ENCODE assay signal across 32 cellular contexts in genomic region chrX:71085900-71086299, GRCh38. TPM values are rescaled to one million over a fixed set of nuclear protein-coding genes. Genes with fewer than 3 reads are reported as not detected.
"Had no signal": no experiment of that assay in that cellular context is flagged by ENCODE, and none has a peak within 500 bp of the region (broad histone marks: within the 10 kb centered on the region; RNA-seq: fewer than 3 reads in every experiment).

No MANE protein-coding gene starts in this region.

- H3K9me3 ChIP-seq: ovary, psoas muscle, suprapubic skin, testis, tibial artery, transverse colon, upper lobe of left lung, vagina had no signal

- H3K27ac Mint-ChIP-seq: naive thymus-derived CD4-positive, alpha-beta T cell; natural killer cell; nephron; neural progenitor cell; progenitor cell of endocrine pancreas; stimulated activated effector memory CD8-positive, alpha-beta T cell treated with anti-CD3 and anti-CD28 coated beads, Interleukin-12 subunit alpha, Interleukin-12 subunit beta, amount 100 ng/mL, for 72 hours; stimulated activated naive CD8-positive, alpha-beta T cell treated with anti-CD3 and anti-CD28 coated beads, Interleukin-15, amount 100 ng/mL, for 72 hours had no signal

- DNase-seq: naive thymus-derived CD4-positive, alpha-beta T cell; natural killer cell; occipital lobe; ovary; posterior cingulate gyrus; psoas muscle; right cardiac atrium; stimulated activated CD4-positive, alpha-beta T cell treated with anti-CD3 and anti-CD28 coated beads, Interleukin-15, amount 100 ng/mL, for 24 hours; stimulated activated CD4-positive, alpha-beta T cell treated with anti-CD3 and anti-CD28 coated beads, Interleukin-2, amount 100 ng/mL, for 24 hours; stimulated activated CD4-positive, alpha-beta T cell treated with anti-CD3 and anti-CD28 coated beads, Interleukin-2, amount 100 ng/mL, for 48 hours; stimulated activated CD4-positive, alpha-beta T cell treated with anti-CD3 and anti-CD28 coated beads, Interleukin-4, amount 100 ng/mL, for 24 hours; stimulated activated naive CD4-positive, alpha-beta T cell; stimulated activated naive CD8-positive, alpha-beta T cell treated with anti-CD3 and anti-CD28 coated beads, Interleukin-15, amount 100 ng/mL, for 72 hours; stimulated activated naive CD8-positive, alpha-beta T cell treated with anti-CD3 and anti-CD28 coated beads, Interleukin-15, Interleukin-2, amounts not matched to agents 100 U/mL and 50 U/mL, for 24 hours; substantia nigra; testis; tibial artery; transverse colon; upper lobe of left lung had no signal

- H3K4me1 ChIP-seq: neural progenitor cell, parathyroid adenoma, psoas muscle, suprapubic skin, testis, tibial artery, transverse colon, upper lobe of left lung, vagina had no signal

- H3K4me3 Mint-ChIP-seq: naive thymus-derived CD4-positive, alpha-beta T cell; natural killer cell; nephron; neural progenitor cell; stimulated activated effector memory CD8-positive, alpha-beta T cell treated with anti-CD3 and anti-CD28 coated beads, Interleukin-12 subunit alpha, Interleukin-12 subunit beta, amount 100 ng/mL, for 72 hours; stimulated activated naive CD8-positive, alpha-beta T cell treated with anti-CD3 and anti-CD28 coated beads, Interleukin-15, amount 100 ng/mL, for 72 hours had no signal

- H3K4me3 ChIP-seq: neural progenitor cell, ovary, psoas muscle, skin epidermis, smooth muscle cell, suprapubic skin, testis, tibial artery, transverse colon, upper lobe of left lung, vagina had no signal

- H3K4me1 Mint-ChIP-seq: natural killer cell; nephron; neural progenitor cell; stimulated activated effector memory CD8-positive, alpha-beta T cell treated with anti-CD3 and anti-CD28 coated beads, Interleukin-12 subunit alpha, Interleukin-12 subunit beta, amount 100 ng/mL, for 72 hours had no signal

- H3K36me3 ChIP-seq: neural progenitor cell, ovary, suprapubic skin, tibial artery, transverse colon, upper lobe of left lung, vagina had no signal

- H3K27me3 Mint-ChIP-seq: naive thymus-derived CD4-positive, alpha-beta T cell; progenitor cell of endocrine pancreas; stimulated activated naive CD8-positive, alpha-beta T cell treated with anti-CD3 and anti-CD28 coated beads, Interleukin-15, amount 100 ng/mL, for 72 hours had no signal

- H3K9me3 Mint-ChIP-seq: naive thymus-derived CD4-positive, alpha-beta T cell; natural killer cell; nephron; neural progenitor cell; stimulated activated effector memory CD8-positive, alpha-beta T cell treated with anti-CD3 and anti-CD28 coated beads, Interleukin-12 subunit alpha, Interleukin-12 subunit beta, amount 100 ng/mL, for 72 hours; stimulated activated naive CD8-positive, alpha-beta T cell treated with anti-CD3 and anti-CD28 coated beads, Interleukin-15, amount 100 ng/mL, for 72 hours had no signal

- H3K36me3 Mint-ChIP-seq: naive thymus-derived CD4-positive, alpha-beta T cell; natural killer cell; neural progenitor cell; stimulated activated effector memory CD8-positive, alpha-beta T cell treated with anti-CD3 and anti-CD28 coated beads, Interleukin-12 subunit alpha, Interleukin-12 subunit beta, amount 100 ng/mL, for 72 hours had no signal

- H3K27ac ChIP-seq: neural progenitor cell, ovary, parathyroid adenoma, psoas muscle, skin epidermis, suprapubic skin, testis, tibial artery, transverse colon, upper lobe of left lung, vagina had no signal

RNA-seq across cellular contexts. Expression of gene CXorf65, which starts 20.6 kb away (rescaled TPM):
- total RNA-seq: occipital lobe, osteoblast, ovary, progenitor cell of endocrine pancreas, psoas muscle, renal cortical epithelial cell, sciatic nerve, smooth muscle cell, suprapubic skin, transverse colon, ureter, vagina had no signal

RNA-seq across cellular contexts. Expression of gene IL2RG, which starts 25.5 kb away (rescaled TPM):
- total RNA-seq: occipital lobe, osteoblast, renal cortical epithelial cell, smooth muscle cell had no signal
